In the genomic region with DNA sequence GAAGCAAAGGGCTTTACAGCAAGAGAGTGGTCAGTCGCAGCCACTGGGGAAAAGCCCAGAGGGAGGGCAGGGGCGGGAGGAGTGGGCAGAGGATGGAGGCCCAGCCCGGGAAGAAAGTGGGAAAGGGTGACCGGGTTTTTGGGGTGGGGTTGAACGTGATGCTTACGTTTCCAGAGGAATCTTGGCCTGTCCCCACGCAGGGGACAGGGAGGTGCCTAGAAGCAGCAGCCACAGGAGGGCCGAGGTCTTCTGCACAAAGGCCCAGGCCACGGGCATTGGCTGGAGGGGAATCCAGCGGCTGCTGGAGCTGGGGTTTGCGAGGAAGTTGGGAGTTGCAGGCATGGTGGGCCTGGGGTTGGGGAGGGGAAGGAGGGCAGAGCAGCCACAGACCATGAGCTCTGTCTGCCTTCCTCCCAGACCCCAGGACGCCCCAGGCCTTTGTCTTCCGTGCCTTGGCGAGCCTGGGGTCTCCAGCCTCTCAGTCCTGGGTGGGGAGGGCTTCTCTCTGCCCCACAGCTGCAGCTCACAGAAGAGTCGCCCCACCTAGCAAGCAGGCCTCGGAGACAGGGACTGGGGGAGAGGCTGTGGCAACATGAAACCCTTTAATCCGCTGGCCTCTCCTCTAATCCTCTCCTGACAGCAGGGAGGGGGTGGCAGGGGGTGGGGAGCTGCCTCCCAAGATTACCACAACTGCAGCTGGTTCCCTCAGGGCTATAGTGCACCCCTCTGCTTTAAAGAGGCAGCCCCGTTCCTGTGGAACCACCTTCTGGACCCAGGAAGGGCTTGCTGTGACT, we compare ENCODE assay signal across 9 cellular contexts. TPM values are rescaled to one million over a fixed set of nuclear protein-coding genes. Genes with fewer than 3 reads are reported as not detected.
DNase-seq lines count a peak whose midpoint lies in the region; ATAC-seq and TF ChIP-seq lines count a peak whose summit lies in the region.
"Had no signal": no experiment of that assay in that cellular context is flagged by ENCODE, and none has a peak within 500 bp of the region (broad histone marks: within the 10 kb centered on the region; RNA-seq: fewer than 3 reads in every experiment).

A gene with protein sequence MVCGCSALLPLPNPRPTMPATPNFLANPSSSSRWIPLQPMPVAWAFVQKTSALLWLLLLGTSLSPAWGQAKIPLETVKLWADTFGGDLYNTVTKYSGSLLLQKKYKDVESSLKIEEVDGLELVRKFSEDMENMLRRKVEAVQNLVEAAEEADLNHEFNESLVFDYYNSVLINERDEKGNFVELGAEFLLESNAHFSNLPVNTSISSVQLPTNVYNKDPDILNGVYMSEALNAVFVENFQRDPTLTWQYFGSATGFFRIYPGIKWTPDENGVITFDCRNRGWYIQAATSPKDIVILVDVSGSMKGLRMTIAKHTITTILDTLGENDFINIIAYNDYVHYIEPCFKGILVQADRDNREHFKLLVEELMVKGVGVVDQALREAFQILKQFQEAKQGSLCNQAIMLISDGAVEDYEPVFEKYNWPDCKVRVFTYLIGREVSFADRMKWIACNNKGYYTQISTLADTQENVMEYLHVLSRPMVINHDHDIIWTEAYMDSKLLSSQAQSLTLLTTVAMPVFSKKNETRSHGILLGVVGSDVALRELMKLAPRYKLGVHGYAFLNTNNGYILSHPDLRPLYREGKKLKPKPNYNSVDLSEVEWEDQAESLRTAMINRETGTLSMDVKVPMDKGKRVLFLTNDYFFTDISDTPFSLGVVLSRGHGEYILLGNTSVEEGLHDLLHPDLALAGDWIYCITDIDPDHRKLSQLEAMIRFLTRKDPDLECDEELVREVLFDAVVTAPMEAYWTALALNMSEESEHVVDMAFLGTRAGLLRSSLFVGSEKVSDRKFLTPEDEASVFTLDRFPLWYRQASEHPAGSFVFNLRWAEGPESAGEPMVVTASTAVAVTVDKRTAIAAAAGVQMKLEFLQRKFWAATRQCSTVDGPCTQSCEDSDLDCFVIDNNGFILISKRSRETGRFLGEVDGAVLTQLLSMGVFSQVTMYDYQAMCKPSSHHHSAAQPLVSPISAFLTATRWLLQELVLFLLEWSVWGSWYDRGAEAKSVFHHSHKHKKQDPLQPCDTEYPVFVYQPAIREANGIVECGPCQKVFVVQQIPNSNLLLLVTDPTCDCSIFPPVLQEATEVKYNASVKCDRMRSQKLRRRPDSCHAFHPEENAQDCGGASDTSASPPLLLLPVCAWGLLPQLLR (minus strand): TSS at position 572 of the 794 bp plus-strand sequence. CDS start 179 bp downstream, at position 393.

- CTCF ChIA-PET in CD4-positive, alpha-beta T cell (lab: Charles Lee) = no interaction called here

- H4K20me1 ChIP-seq in osteoblast (ENCODE audit: insufficient read depth, low read length) = no peaks in the 10 kb centered on the region

- no peak within 1 kb of the TSS for H3K27ac Mint-ChIP-seq in CD4-positive, alpha-beta T cell
- H3K27ac Mint-ChIP-seq in IgD-negative memory B cell = peak within 1 kb of the TSS; percentile 93 to 97 (median 95)

- peaks cover 18% of the 10 kb centered on the region for H3K27me3 Mint-ChIP-seq in CD4-positive, alpha-beta T cell
- H3K27me3 Mint-ChIP-seq in IgD-negative memory B cell = peaks cover 7% of the 10 kb centered on the region

- H3K4me1 ChIP-seq in osteoblast (ENCODE audit: insufficient read depth, low read length) = no peaks in the 10 kb centered on the region

- peak within 1 kb of the TSS; percentile 6 for H3K4me3 Mint-ChIP-seq in CD4-positive, alpha-beta T cell
- H3K4me3 Mint-ChIP-seq in IgD-negative memory B cell = peak within 1 kb of the TSS; percentile 87 to 97 (median 96)

- no peaks in the 10 kb centered on the region for H3K36me3 Mint-ChIP-seq in CD4-positive, alpha-beta T cell (ENCODE audit: low read depth)
- H3K36me3 Mint-ChIP-seq in IgD-negative memory B cell = no peaks in the 10 kb centered on the region

- no peak within 1 kb of the TSS for H2AFZ ChIP-seq in osteoblast (ENCODE audit: low read length)

- no peaks in the 10 kb centered on the region for H3K27me3 ChIP-seq in CD4-positive, alpha-beta T cell (ENCODE audit: control insufficient read depth, insufficient read depth, low read length)
- H3K27me3 ChIP-seq in osteoblast (ENCODE audit: insufficient read depth, low read length) = peaks cover 34% of the 10 kb centered on the region

- H3K4me2 ChIP-seq in osteoblast (ENCODE audit: insufficient read depth, low read length) = no peak within 1 kb of the TSS

- H3K9me3 ChIP-seq in CD4-positive, alpha-beta T cell (ENCODE audit: control insufficient read depth, low read length) = no peaks in the 10 kb centered on the region
- H3K9me3 ChIP-seq in osteoblast (ENCODE audit: low read depth, low read length) = no peaks in the 10 kb centered on the region

- H3K4me3 ChIP-seq in osteoblast (ENCODE audit: insufficient read depth, low read length) = no peak within 1 kb of the TSS

- POLR2A ChIA-PET in CD4-positive, alpha-beta T cell (lab: Charles Lee) = no interaction called here

- no peaks in the 10 kb centered on the region for H3K9me3 Mint-ChIP-seq in CD4-positive, alpha-beta T cell
- peaks cover 0 to 2% (median 0%) of the 10 kb centered on the region in 3 donors for H3K9me3 Mint-ChIP-seq in IgD-negative memory B cell

- intact Hi-C loops in CD4-positive, alpha-beta T cell (cut with DNase I, micrococcal nuclease) = no loop called here

- no peaks in the 10 kb centered on the region for H3K36me3 ChIP-seq in osteoblast (ENCODE audit: insufficient read depth, low read length)

- no peak for TF ChIP-seq CTCF in CD4-positive, alpha-beta T cell (IDR thresholded peaks at IDR 0.05)
- TF ChIP-seq CTCF in osteoblast (IDR thresholded peaks at IDR 0.05; ENCODE audit: extremely low read depth, low read depth, low read length) = no peak

- no peak within 1 kb of the TSS for H3K27ac ChIP-seq in CD4-positive, alpha-beta T cell (ENCODE audit: low read depth, low read length)
- H3K27ac ChIP-seq in osteoblast (ENCODE audit: low read depth, low read length) = no peak within 1 kb of the TSS

- no peak for ATAC-seq in CD4-positive, alpha-beta T cell (ENCODE audit: poor library complexity)
- ATAC-seq in HG03432 (IDR thresholded peaks at IDR 0.05; ENCODE audit: unreplicated experiment) = no peak

- DNase-seq in CD4-positive, alpha-beta T cell = no peak
- peak; percentile 89 for DNase-seq in ecto neural progenitor cell (ENCODE audit: low spot score)
- DNase-seq in osteoblast (ENCODE audit: insufficient read length, low spot score, missing footprints) = peak; percentile 74
- no peak for DNase-seq in NK-92 (lab: John Stamatoyannopoulos, UW; ENCODE audit: unreplicated experiment)
- no peak for DNase-seq in medulla oblongata (ENCODE audit: extremely low spot score)
- DNase-seq in NCI-H345 (lab: John Stamatoyannopoulos, UW) = no peak
- DNase-seq: foreskin fibroblast had no signal

- H3K4me1 Mint-ChIP-seq in CD4-positive, alpha-beta T cell (ENCODE audit: low read depth) = peaks cover 32% of the 10 kb centered on the region
- H3K4me1 Mint-ChIP-seq in IgD-negative memory B cell = peaks cover 22 to 33% (median 30%) of the 10 kb centered on the region in 3 donors

- no peaks in the 10 kb centered on the region for H3K79me2 ChIP-seq in osteoblast (ENCODE audit: insufficient read depth, low read length)

RNA-seq across cellular contexts. Expression of the gene that starts here (rescaled TPM):
- 10 to 100 TPM; 10.5 to 11.3 TPM for total RNA-seq in CD4-positive, alpha-beta T cell
- 2.0 TPM for polyA plus RNA-seq in IgD-negative memory B cell
- total RNA-seq in osteoblast = 0.72 and 0.88 TPM in 2 replicates

Comparison
In these comparisons a context has a peak if more than half of its experiments do, and no peak if none do; other contexts are left out.
1. Peak in DNase-seq in osteoblast; RNA of the gene not detected or under 1 TPM.